ENCODE assay signal across 9 cellular contexts in genomic region chr3:112111785-112112402, GRCh38. TPM values are rescaled to one million over a fixed set of nuclear protein-coding genes. Genes with fewer than 3 reads are reported as not detected.
DNase-seq lines count a peak whose midpoint lies in the region; ATAC-seq and TF ChIP-seq lines count a peak whose summit lies in the region.
"Had no signal": no experiment of that assay in that cellular context is flagged by ENCODE, and none has a peak within 500 bp of the region (broad histone marks: within the 10 kb centered on the region; RNA-seq: fewer than 3 reads in every experiment).

No MANE protein-coding gene starts in this region.

- H3K36me3 ChIP-seq in H7 (replicated peaks; ENCODE audit: control insufficient read depth, insufficient read depth, low read length): peaks cover 3% of the 10 kb centered on the region
- H3K36me3 ChIP-seq in RWPE2 (ENCODE audit: low read depth): peaks cover 29% of the 10 kb centered on the region

- H3K4me1 ChIP-seq in RWPE2 (ENCODE audit: insufficient read depth, poor library complexity, severe bottlenecking): no peaks in the 10 kb centered on the region

- DNase-seq in H7 (peak; percentile 65), RWPE2 (ENCODE audit: low spot score) (no peak), Right ventricle myocardium superior (no peak), retinal pigment epithelial cell (ENCODE audit: low read depth) (no peak), DMS114 treated with DMSO at 0.1 percent for 48 hours (lab: John Stamatoyannopoulos, UW; ENCODE audit: unreplicated experiment) (no peak)
- peak; percentile 36 for DNase-seq in activated gamma-delta T cell treated with anti-CD3 and anti-CD28 coated beads, Interleukin-2, amount 50 U/mL, for 16 hours (ENCODE audit: low read depth)

- intact Hi-C loops in Right ventricle myocardium superior (cut with DNase I): loop anchor here (10.0 kb wide), 1 partner anchor 423 kb away; no protein-coding TSS in a partner anchor

- no peak overlapping the region for H3K4me3 ChIP-seq in H7 (ENCODE audit: insufficient read depth, low read depth, low read length)
- H3K4me3 ChIP-seq in RWPE2 (ENCODE audit: severe bottlenecking): no peak overlapping the region
- H3K4me3 ChIP-seq in retinal pigment epithelial cell (ENCODE audit: low read length): no peak overlapping the region

- ATAC-seq in RWPE2 (ENCODE audit: low read depth): peak; percentile 83
- peak; percentile 87 for ATAC-seq in Right ventricle myocardium superior (ENCODE audit: poor library complexity)

- no peak overlapping the region for H3K27ac ChIP-seq in RWPE2 (ENCODE audit: poor library complexity, severe bottlenecking)

- H3K27me3 ChIP-seq in H7 (ENCODE audit: control insufficient read depth, insufficient read depth, low read length): no peaks in the 10 kb centered on the region
- H3K27me3 ChIP-seq in RWPE2 (ENCODE audit: insufficient read depth, poor library complexity, severe bottlenecking): no peaks in the 10 kb centered on the region

- no peaks in the 10 kb centered on the region for H3K9me3 ChIP-seq in RWPE2 (ENCODE audit: severe bottlenecking)

- TF ChIP-seq CTCF in GM12801 (IDR thresholded peaks at IDR 0.05; ENCODE audit: extremely low read depth, insufficient read length) (peak; percentile 42), LNCAP (IDR thresholded peaks at IDR 0.05) (peak; percentile 88), RWPE2 (IDR thresholded peaks at IDR 0.05; ENCODE audit: poor library complexity, severe bottlenecking) (peak; percentile 78), retinal pigment epithelial cell (conservative IDR thresholded peaks at IDR 0.05; ENCODE audit: low read depth, low read length) (peak; percentile 91)

RNA-seq across cellular contexts. Expression of gene GCSAM, which starts 21.2 kb away (rescaled TPM):
- not detected in 2 replicates for total RNA-seq in H7 (2014; rRNA removed; shearing (Covaris generic))
- not detected for total RNA-seq in Right ventricle myocardium superior
- total RNA-seq: frontal cortex had no signal

RNA-seq across cellular contexts. Expression of gene C3orf52, which starts 25.7 kb away (rescaled TPM):
- total RNA-seq in H7 (2014; rRNA removed; shearing (Covaris generic)): 9.7 and 11.3 TPM in 2 replicates
- total RNA-seq in Right ventricle myocardium superior: 2.5 TPM

Comparison
In these comparisons a context has a peak if more than half of its experiments do, and no peak if none do; other contexts are left out.
1. DNase-seq: peak in H7 (single experiment) and activated gamma-delta T cell treated with anti-CD3 and anti-CD28 coated beads, Interleukin-2, amount 50 U/mL, for 16 hours (single experiment); none in RWPE2 (single experiment), Right ventricle myocardium superior (single experiment), retinal pigment epithelial cell (single experiment) and DMS114 treated with DMSO at 0.1 percent for 48 hours (single experiment).
2. Peak in every context shown above with its lines, with median percentiles within 50 percentile points of each other: CTCF ChIP-seq.